ENCODE assay signal across 8 cellular contexts in the genomic region with DNA sequence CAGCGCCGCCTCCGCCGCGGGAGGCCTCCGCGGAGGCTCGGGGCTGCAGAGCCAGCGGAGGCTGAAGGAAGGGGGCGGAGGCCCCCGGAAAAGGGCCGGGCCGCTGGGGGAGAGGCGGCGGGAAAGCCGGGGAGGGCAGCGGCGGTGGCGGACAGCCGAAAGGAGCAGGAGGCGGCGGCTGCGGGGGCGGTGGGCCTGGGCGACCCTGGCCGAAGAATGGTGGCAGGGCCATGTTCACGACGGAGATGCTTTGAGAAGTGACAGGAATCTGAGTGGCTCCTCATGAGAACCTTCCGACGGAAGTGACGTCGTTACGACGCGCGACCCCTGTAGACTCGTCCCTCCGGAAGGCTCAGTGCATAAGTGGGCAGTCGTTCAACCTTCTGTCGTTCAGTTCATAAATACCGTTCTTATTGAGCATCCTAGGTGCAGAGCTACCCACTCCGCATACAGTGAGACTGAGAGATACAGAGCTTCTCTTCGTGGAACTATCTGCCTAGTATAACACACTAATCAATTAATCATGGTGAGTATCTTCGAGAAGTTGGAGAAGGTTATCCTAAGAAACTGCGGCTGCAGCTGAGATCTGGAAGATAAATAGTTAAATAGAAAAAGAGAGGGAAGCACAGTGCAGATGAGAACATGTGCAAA. TPM values are rescaled to one million over a fixed set of nuclear protein-coding genes. Genes with fewer than 3 reads are reported as not detected.
DNase-seq lines count a peak whose midpoint lies in the region; ATAC-seq and TF ChIP-seq lines count a peak whose summit lies in the region.

A gene with protein sequence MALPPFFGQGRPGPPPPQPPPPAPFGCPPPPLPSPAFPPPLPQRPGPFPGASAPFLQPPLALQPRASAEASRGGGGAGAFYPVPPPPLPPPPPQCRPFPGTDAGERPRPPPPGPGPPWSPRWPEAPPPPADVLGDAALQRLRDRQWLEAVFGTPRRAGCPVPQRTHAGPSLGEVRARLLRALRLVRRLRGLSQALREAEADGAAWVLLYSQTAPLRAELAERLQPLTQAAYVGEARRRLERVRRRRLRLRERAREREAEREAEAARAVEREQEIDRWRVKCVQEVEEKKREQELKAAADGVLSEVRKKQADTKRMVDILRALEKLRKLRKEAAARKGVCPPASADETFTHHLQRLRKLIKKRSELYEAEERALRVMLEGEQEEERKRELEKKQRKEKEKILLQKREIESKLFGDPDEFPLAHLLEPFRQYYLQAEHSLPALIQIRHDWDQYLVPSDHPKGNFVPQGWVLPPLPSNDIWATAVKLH (minus strand): TSS at position 259 of the 651 bp plus-strand sequence. CDS start 27 bp downstream, at position 232.

- no peaks in the 10 kb centered on the region for H3K27me3 Mint-ChIP-seq in Caco-2 (ENCODE audit: insufficient read depth, unreplicated experiment)

- no peaks in the 10 kb centered on the region for H3F3A ChIP-seq in OCI-LY1 (ENCODE audit: insufficient read depth, low read length)

- H3K9me2 ChIP-seq in OCI-LY1 (ENCODE audit: low read depth, low read length): no peaks in the 10 kb centered on the region

- TF ChIP-seq CTCF in Caco-2 (IDR thresholded peaks at IDR 0.05; ENCODE audit: insufficient read depth in 1 of 2, low read depth in 1 of 2, low read length in 1 of 2, severe bottlenecking in 1 of 2, unreplicated experiment in 1 of 2) (no peak), OCI-LY1 (IDR thresholded peaks at IDR 0.05; ENCODE audit: low read length) (no peak)

- peaks cover 9% of the 10 kb centered on the region for H3K9me3 ChIP-seq in Caco-2
- peaks cover 21% of the 10 kb centered on the region for H3K9me3 ChIP-seq in HUES64 (ENCODE audit: insufficient read depth, low read depth, low read length)
- H3K9me3 ChIP-seq in OCI-LY1 (ENCODE audit: low read length): no peaks in the 10 kb centered on the region

- 0 out of 2 replicates have a peak, but pooled peaks cover 3% of the 10 kb centered on the region for H3K4me1 ChIP-seq in Caco-2
- no peaks in the 10 kb centered on the region for H3K4me1 ChIP-seq in HUES64 (ENCODE audit: insufficient read depth, low read length)
- peaks cover 22% of the 10 kb centered on the region for H3K4me1 ChIP-seq in OCI-LY1 (ENCODE audit: insufficient read depth, low read length, severe bottlenecking)

- CTCF ChIA-PET in Caco-2 (lab: Charles Lee): interaction anchor here (0.6 kb wide), 1 partner anchor 38 kb away, joined by 3 read pairs; no protein-coding TSS in a partner anchor

- H3K27me3 ChIP-seq in Caco-2 (replicated peaks; ENCODE audit: control insufficient read depth, insufficient read depth, low read length): no peaks in the 10 kb centered on the region
- H3K27me3 ChIP-seq in HUES64 (ENCODE audit: insufficient read depth, low read length): no peaks in the 10 kb centered on the region
- H3K27me3 ChIP-seq in OCI-LY1 (ENCODE audit: insufficient read depth, low read length): no peaks in the 10 kb centered on the region

- no peaks in the 10 kb centered on the region for H4K20me1 ChIP-seq in OCI-LY1 (ENCODE audit: insufficient read depth, low read length)

- peaks cover 2% of the 10 kb centered on the region; the same call in 1 of the 2 replicates for H3K36me3 ChIP-seq in Caco-2 (ENCODE audit: control insufficient read depth, insufficient read depth, low read length)
- H3K36me3 ChIP-seq in HUES64 (ENCODE audit: insufficient read depth, low read length): peaks cover 12% of the 10 kb centered on the region
- H3K36me3 ChIP-seq in OCI-LY1 (ENCODE audit: insufficient read depth, low read length): peaks cover 18% of the 10 kb centered on the region; the same call in 1 of the 2 replicates

- BruUV-seq in Caco-2 (replicated peaks; lab: Mats Ljungman, UMichigan): no TSS peak

- H3K9ac ChIP-seq in HUES64 (ENCODE audit: low read depth, low read length) (peak within 1 kb of the TSS; percentile 75), OCI-LY1 (ENCODE audit: low read length) (peak within 1 kb of the TSS; percentile 75)

- peak within 1 kb of the TSS; percentile 68; the same call in 1 of the 2 replicates for H2AFZ ChIP-seq in OCI-LY1 (ENCODE audit: low read length)

- peaks cover 8% of the 10 kb centered on the region for H3K79me2 ChIP-seq in OCI-LY1 (ENCODE audit: insufficient read depth, low read length)

- H3K4me3 ChIP-seq in Caco-2 (ENCODE audit: low read depth, low read length) (peak within 1 kb of the TSS; percentile 74), HUES64 (ENCODE audit: low read length) (peak within 1 kb of the TSS; percentile 75), OCI-LY1 (ENCODE audit: low read depth, low read length, poor library complexity, severe bottlenecking) (peak within 1 kb of the TSS; percentile 77)

- intact Hi-C loops in Caco-2 (cut with micrococcal nuclease; ENCODE audit: unreplicated experiment): loop anchor here (2.0 to 5.0 kb wide), 3 partner anchors 45 to 164 kb away; a partner anchor contains a TSS

- H3K27ac ChIP-seq in HUES64 (ENCODE audit: low read depth, low read length): peak within 1 kb of the TSS; percentile 33
- peak within 1 kb of the TSS; percentile 44 for H3K27ac ChIP-seq in OCI-LY1 (ENCODE audit: low read depth, low read length, poor library complexity, severe bottlenecking)

- peak within 1 kb of the TSS; percentile 85 for H3K4me3 Mint-ChIP-seq in Caco-2 (ENCODE audit: unreplicated experiment)

- H3K4me1 Mint-ChIP-seq in Caco-2 (ENCODE audit: low read depth, unreplicated experiment): no peaks in the 10 kb centered on the region

- ATAC-seq in GM21390 (IDR thresholded peaks at IDR 0.05; ENCODE audit: unreplicated experiment): peak; percentile 87

- 2% methylated on average over 44 of the region's 45 CpGs for WGBS in HUES64

- H3K36me3 Mint-ChIP-seq in Caco-2 (ENCODE audit: insufficient read depth, unreplicated experiment): peaks cover 31% of the 10 kb centered on the region

- H3K9me3 Mint-ChIP-seq in Caco-2 (ENCODE audit: unreplicated experiment): peaks cover 21% of the 10 kb centered on the region

- DNase-seq in Caco-2 (peak; percentile 83 to 85), epidermal melanocyte (ENCODE audit: insufficient read length, low spot score) (peak; percentile 98), middle frontal gyrus (ENCODE audit: extremely low spot score, low spot score) (peak; percentile 95)
- peak; percentile 87 for DNase-seq in activated CD8-positive, alpha-beta memory T cell treated with anti-CD3 and anti-CD28 coated beads, Interleukin-2, amount 50 U/mL, for 48 hours
- peak; percentile 63 to 80 for DNase-seq in stimulated activated CD8-positive, alpha-beta memory T cell treated with anti-CD3 and anti-CD28 coated beads, Interleukin-2, amount 100 ng/mL, for 48 hours (ENCODE audit: low read depth in 2 of 2)

- H3K4me2 ChIP-seq in OCI-LY1 (ENCODE audit: low read length): peak within 1 kb of the TSS; percentile 89

- POLR2A ChIA-PET in Caco-2 (lab: Charles Lee): interaction anchor here (0.5 to 0.6 kb wide), 5 partner anchors 48 to 221 kb away, joined by 3 to 5 read pairs (median 3); no protein-coding TSS in a partner anchor

- peak within 1 kb of the TSS; percentile 86 for H3K27ac Mint-ChIP-seq in Caco-2 (ENCODE audit: unreplicated experiment)

RNA-seq across cellular contexts. Expression of the gene that starts here (rescaled TPM):
- 26.2 and 32.6 TPM in 2 replicates for total RNA-seq in Caco-2 (2022)
- 14.2 TPM for polyA plus RNA-seq in HUES64 (2013, experiment 1 of 2)
- 13.4 TPM for polyA plus RNA-seq in HUES64 (2013, experiment 2 of 2)

Comparison
In these comparisons a context has a peak if more than half of its experiments do, and no peak if none do; other contexts are left out.
1. Peak in every context shown above with its lines: DNase-seq, ATAC-seq, H3K4me3 ChIP-seq and H3K27ac ChIP-seq.